In genomic region chr5:176527246-176528222, GRCh38 we compare ENCODE assay signal across 1 cellular context.
TF ChIP-seq lines count a peak whose summit lies in the region.

No MANE protein-coding gene starts in this region.

TF ChIP-seq in GM23338, 12 proteins besides CTCF, POLR2A, EP300 and RAD21:
- TF ChIP-seq ZNF462 (CRISPR knock-in tag; IDR thresholded peaks at IDR 0.05) (no peak), ZNF114 (CRISPR knock-in tag; IDR thresholded peaks at IDR 0.05) (no peak), STAT1 (IDR thresholded peaks at IDR 0.05; ENCODE audit: unreplicated experiment) (no peak), CREB1 (CRISPR knock-in tag; IDR thresholded peaks at IDR 0.05; ENCODE audit: low read depth) (no peak), ZNF331 (CRISPR knock-in tag; IDR thresholded peaks at IDR 0.05; ENCODE audit: low read depth) (no peak), EZH2 (IDR thresholded peaks at IDR 0.05; ENCODE audit: low read depth, unreplicated experiment) (no peak), NANOG (IDR thresholded peaks at IDR 0.05; ENCODE audit: borderline replicate concordance) (no peak), ETS1 (IDR thresholded peaks at IDR 0.05) (no peak), EZH2phosphoT487 (IDR thresholded peaks at IDR 0.05; ENCODE audit: unreplicated experiment) (no peak), REST (IDR thresholded peaks at IDR 0.05; ENCODE audit: unreplicated experiment) (no peak), JUNB (IDR thresholded peaks at IDR 0.05; ENCODE audit: unreplicated experiment) (no peak), POLR2AphosphoS5 (IDR thresholded peaks at IDR 0.05; ENCODE audit: low read depth) (no peak; the same call in 1 of the 2 replicates)
